Comparison of ENCODE assay signal across 12 cellular contexts in genomic region chr1:227273557-227273956, GRCh38. TPM values are rescaled to one million over a fixed set of nuclear protein-coding genes. Genes with fewer than 3 reads are reported as not detected.
DNase-seq lines count a peak whose midpoint lies in the region; ATAC-seq, FAIRE-seq and TF ChIP-seq lines count a peak whose summit lies in the region.
"Had no signal": no experiment of that assay in that cellular context is flagged by ENCODE, and none has a peak within 500 bp of the region (broad histone marks: within the 10 kb centered on the region; RNA-seq: fewer than 3 reads in every experiment).

No MANE protein-coding gene starts in this region.

- 7 to 11% methylated on average over 2 of the region's 2 CpGs for WGBS in pancreas, 2 donors

- CTCF ChIA-PET in RWPE1 (lab: Yijun Ruan, JAX) = interaction anchor here (0.6 kb wide), 1 partner anchor 43 kb away, joined by 6 read pairs; no protein-coding TSS in a partner anchor

- no peaks in the 10 kb centered on the region for H3K36me3 ChIP-seq in pancreas

- DNase-seq in SIG-M5 treated with dmso at 0.1 percent for 504 hours (lab: John Stamatoyannopoulos, UW; ENCODE audit: unreplicated experiment) (peak; percentile 13), SIG-M5 (lab: John Stamatoyannopoulos, UW) (no peak), RWPE1 (ENCODE audit: low spot score) (peak; percentile 56), fibroblast of pulmonary artery (ENCODE audit: low read depth) (peak; percentile 49), pancreas (peak in 1 of 6 donors; percentile 42), globus pallidus (ENCODE audit: low spot score) (no peak)
- DNase-seq: DMS79, NCI-H82 had no signal

- peak; percentile 66 to 93 (median 76) for ATAC-seq in pancreas
- no peak for ATAC-seq in GM21360 (IDR thresholded peaks at IDR 0.05; ENCODE audit: unreplicated experiment)
- no peak for ATAC-seq in HG02623 (IDR thresholded peaks at IDR 0.05; ENCODE audit: unreplicated experiment)

- POLR2A ChIA-PET in RWPE1 (lab: Yijun Ruan, JAX; ENCODE audit: low non-redundant PET) = no interaction called here

- FAIRE-seq in pancreas (lab: Jason Lieb, UNC) = no peak
- FAIRE-seq: A204.1, astrocyte had no signal

- peaks cover 0 to 13% (median 0%) of the 10 kb centered on the region in 3 donors for H3K4me1 ChIP-seq in pancreas

- H3K27ac ChIP-seq in RWPE1 (no peak overlapping the region), pancreas (no peak overlapping the region)

- H3K27me3 ChIP-seq in pancreas = no peaks in the 10 kb centered on the region

- intact Hi-C loops in pancreas (cut with DNase I) = no loop called here

- no peak overlapping the region for H3K4me3 ChIP-seq in fibroblast of pulmonary artery (replicated peaks; ENCODE audit: low read depth, low read length)
- no peak overlapping the region for H3K4me3 ChIP-seq in pancreas

- no peak for TF ChIP-seq CTCF in RWPE1 (conservative IDR thresholded peaks at IDR 0.05; ENCODE audit: low read depth)
- TF ChIP-seq CTCF in fibroblast of pulmonary artery (IDR thresholded peaks at IDR 0.05; ENCODE audit: low read length, missing control alignments) = no peak
- TF ChIP-seq CTCF in pancreas (IDR thresholded peaks at IDR 0.05) = no peak

- no peaks in the 10 kb centered on the region for H3K9me3 ChIP-seq in pancreas

RNA-seq across cellular contexts. Expression of gene CDC42BPA, which starts 44.7 kb away (rescaled TPM):
- 10 to 100 TPM; 11.9 to 22.5 (median 17.1) TPM for total RNA-seq in pancreas
- 10 to 100 TPM in 1 of 2 donors, 1 to 10 TPM in 1; 5.3 to 10.3 TPM for polyA plus RNA-seq in pancreas

Comparison
In these comparisons a context has a peak if more than half of its experiments do, and no peak if none do; other contexts are left out.
1. DNase-seq: peak in SIG-M5 treated with dmso at 0.1 percent for 504 hours (single experiment), RWPE1 (single experiment) and fibroblast of pulmonary artery (single experiment); none in SIG-M5 (single experiment) and globus pallidus (single experiment).
2. ATAC-seq: peak in pancreas (4 of 4); none in GM21360 (single experiment) and HG02623 (single experiment).